ENCODE assay signal across 1 cellular context in the genomic region with DNA sequence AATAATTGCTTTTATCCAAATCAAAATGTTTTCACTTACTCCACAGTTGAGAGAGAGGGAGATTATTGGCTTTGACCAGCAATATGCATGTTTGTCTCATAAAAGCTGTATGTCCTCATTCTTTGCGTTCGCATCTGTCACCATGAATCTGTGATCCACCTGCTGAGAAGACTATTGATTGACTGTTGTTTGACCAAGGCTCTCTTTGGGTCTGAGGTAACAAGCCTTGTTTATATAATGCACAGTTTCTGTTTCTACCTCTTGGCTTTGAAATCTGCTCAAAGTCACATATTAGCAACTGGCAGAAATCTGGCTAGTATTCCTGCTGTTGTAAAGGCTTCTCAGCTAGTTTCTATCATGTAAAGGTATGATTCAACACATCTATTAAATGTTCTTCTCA.
TF ChIP-seq lines count a peak whose summit lies in the region.

No MANE protein-coding gene starts in this region.

TF ChIP-seq in HepG2, 621 proteins besides CTCF, POLR2A, EP300 and RAD21 (continued from another document):
- TF ChIP-seq ZFP90 (CRISPR knock-in tag; IDR thresholded peaks at IDR 0.05; ENCODE audit: borderline replicate concordance) = no peak
- TF ChIP-seq ATF1 (CRISPR knock-in tag; IDR thresholded peaks at IDR 0.05) = peak; percentile 31; the same call in 1 of the 2 replicates
- TF ChIP-seq SOX6 (IDR thresholded peaks at IDR 0.05) = no peak
- TF ChIP-seq SOX6 (CRISPR knock-in tag; IDR thresholded peaks at IDR 0.05) = peak; percentile 52; the same call in 1 of the 2 replicates
- no peak for TF ChIP-seq ZEB1 (IDR thresholded peaks at IDR 0.05; ENCODE audit: insufficient replicate concordance, low read depth)
- TF ChIP-seq HMG20A (CRISPR knock-in tag; IDR thresholded peaks at IDR 0.05; ENCODE audit: borderline replicate concordance) = peak; percentile 67; the same call in 1 of the 2 replicates
- peak; percentile 66; the same call in 1 of the 2 replicates for TF ChIP-seq SNAI1 (CRISPR knock-in tag; IDR thresholded peaks at IDR 0.05; ENCODE audit: borderline replicate concordance)
- TF ChIP-seq ZNF678 (CRISPR knock-in tag; IDR thresholded peaks at IDR 0.05) = no peak
- peak; percentile 80; the same call in 1 of the 2 replicates for TF ChIP-seq SMAD3 (CRISPR knock-in tag; IDR thresholded peaks at IDR 0.05)
- no peak for TF ChIP-seq NRL (CRISPR knock-in tag; IDR thresholded peaks at IDR 0.05; ENCODE audit: borderline replicate concordance)
- TF ChIP-seq, protein P1, sequence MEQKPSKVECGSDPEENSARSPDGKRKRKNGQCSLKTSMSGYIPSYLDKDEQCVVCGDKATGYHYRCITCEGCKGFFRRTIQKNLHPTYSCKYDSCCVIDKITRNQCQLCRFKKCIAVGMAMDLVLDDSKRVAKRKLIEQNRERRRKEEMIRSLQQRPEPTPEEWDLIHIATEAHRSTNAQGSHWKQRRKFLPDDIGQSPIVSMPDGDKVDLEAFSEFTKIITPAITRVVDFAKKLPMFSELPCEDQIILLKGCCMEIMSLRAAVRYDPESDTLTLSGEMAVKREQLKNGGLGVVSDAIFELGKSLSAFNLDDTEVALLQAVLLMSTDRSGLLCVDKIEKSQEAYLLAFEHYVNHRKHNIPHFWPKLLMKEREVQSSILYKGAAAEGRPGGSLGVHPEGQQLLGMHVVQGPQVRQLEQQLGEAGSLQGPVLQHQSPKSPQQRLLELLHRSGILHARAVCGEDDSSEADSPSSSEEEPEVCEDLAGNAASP (CRISPR knock-in tag; IDR thresholded peaks at IDR 0.05; ENCODE audit: borderline replicate concordance) = no peak
- TF ChIP-seq ZNF644 (CRISPR knock-in tag; IDR thresholded peaks at IDR 0.05; ENCODE audit: low read depth) = peak; percentile 51; the same call in 1 of the 2 replicates
- peak; percentile 63 for TF ChIP-seq ZNF629 (CRISPR knock-in tag; conservative IDR thresholded peaks at IDR 0.05)
- peak; percentile 73 for TF ChIP-seq TEAD3 (CRISPR knock-in tag; optimal IDR thresholded peaks at IDR 0.05; ENCODE audit: borderline replicate concordance)
- TF ChIP-seq SKI (IDR thresholded peaks at IDR 0.05; ENCODE audit: partially characterized antibody) = peak; percentile 56
- peak; percentile 75 for TF ChIP-seq POGZ (CRISPR knock-in tag; IDR thresholded peaks at IDR 0.05)
- TF ChIP-seq, protein P2, sequence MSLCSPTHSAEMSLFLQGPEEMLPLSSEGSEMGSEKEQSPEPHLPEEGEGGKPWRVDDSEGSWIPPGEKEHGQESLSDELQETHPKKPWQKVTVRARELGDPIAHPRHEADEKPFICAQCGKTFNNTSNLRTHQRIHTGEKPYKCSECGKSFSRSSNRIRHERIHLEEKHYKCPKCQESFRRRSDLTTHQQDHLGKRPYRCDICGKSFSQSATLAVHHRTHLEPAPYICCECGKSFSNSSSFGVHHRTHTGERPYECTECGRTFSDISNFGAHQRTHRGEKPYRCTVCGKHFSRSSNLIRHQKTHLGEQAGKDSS (CRISPR knock-in tag; IDR thresholded peaks at IDR 0.05; ENCODE audit: borderline replicate concordance, low read depth) = no peak
- TF ChIP-seq ZNF841 (CRISPR knock-in tag; IDR thresholded peaks at IDR 0.05; ENCODE audit: borderline replicate concordance) = no peak
- TF ChIP-seq ZKSCAN8 (CRISPR knock-in tag; IDR thresholded peaks at IDR 0.05; ENCODE audit: borderline replicate concordance) = no peak
- TF ChIP-seq ZNF512 (CRISPR knock-in tag; IDR thresholded peaks at IDR 0.05) = no peak
- TF ChIP-seq TBL1XR1 (IDR thresholded peaks at IDR 0.05; ENCODE audit: borderline replicate concordance, low read length, partially characterized antibody) = peak; percentile 58
- peak; percentile 69 for TF ChIP-seq IRF2 (CRISPR knock-in tag; IDR thresholded peaks at IDR 0.05)
- TF ChIP-seq MEIS1 (CRISPR knock-in tag; IDR thresholded peaks at IDR 0.05; ENCODE audit: borderline replicate concordance) = no peak
- peak; percentile 34; the same call in 1 of the 2 replicates for TF ChIP-seq ETV5 (CRISPR knock-in tag; IDR thresholded peaks at IDR 0.05; ENCODE audit: borderline replicate concordance)
- no peak for TF ChIP-seq FOXC1 (CRISPR knock-in tag; IDR thresholded peaks at IDR 0.05; ENCODE audit: borderline replicate concordance)
- TF ChIP-seq SRSF4 (IDR thresholded peaks at IDR 0.05; ENCODE audit: low read depth, low read length, poor library complexity, severe bottlenecking) = no peak
- TF ChIP-seq RBAK (CRISPR knock-in tag; IDR thresholded peaks at IDR 0.05) = peak; percentile 82; the same call in 1 of the 2 replicates
- TF ChIP-seq ZNF589 (CRISPR knock-in tag; conservative IDR thresholded peaks at IDR 0.05) = 0 out of 2 replicates have a peak, but pooled peaks have one; percentile 28
- no peak for TF ChIP-seq NFYC (CRISPR knock-in tag; IDR thresholded peaks at IDR 0.05)
- no peak for TF ChIP-seq PBX3 (CRISPR knock-in tag; IDR thresholded peaks at IDR 0.05; ENCODE audit: borderline replicate concordance)
- TF ChIP-seq FOXK2 (IDR thresholded peaks at IDR 0.05) = peak; percentile 89
- TF ChIP-seq ZNF253 (CRISPR knock-in tag; IDR thresholded peaks at IDR 0.05; ENCODE audit: borderline replicate concordance) = no peak
- no peak for TF ChIP-seq ZFYVE20 (CRISPR knock-in tag; IDR thresholded peaks at IDR 0.05; ENCODE audit: borderline replicate concordance, low read depth)
- no peak for TF ChIP-seq ZNF256 (CRISPR knock-in tag; conservative IDR thresholded peaks at IDR 0.05)
- no peak for TF ChIP-seq MTF1 (CRISPR knock-in tag; IDR thresholded peaks at IDR 0.05)
- no peak for TF ChIP-seq ZNF530 (CRISPR knock-in tag; IDR thresholded peaks at IDR 0.05; ENCODE audit: low read depth)
- TF ChIP-seq ZSCAN30 (CRISPR knock-in tag; IDR thresholded peaks at IDR 0.05) = no peak
- no peak for TF ChIP-seq PCBP2 (optimal IDR thresholded peaks at IDR 0.05; ENCODE audit: low read depth, low read length, poor library complexity, severe bottlenecking)
- TF ChIP-seq, protein P3, sequence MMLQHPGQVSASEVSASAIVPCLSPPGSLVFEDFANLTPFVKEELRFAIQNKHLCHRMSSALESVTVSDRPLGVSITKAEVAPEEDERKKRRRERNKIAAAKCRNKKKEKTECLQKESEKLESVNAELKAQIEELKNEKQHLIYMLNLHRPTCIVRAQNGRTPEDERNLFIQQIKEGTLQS (CRISPR knock-in tag; IDR thresholded peaks at IDR 0.05) = no peak
- TF ChIP-seq ZNF781 (CRISPR knock-in tag; IDR thresholded peaks at IDR 0.05; ENCODE audit: borderline replicate concordance, not compliant biosample characterization) = no peak
- no peak for TF ChIP-seq ZNF790 (CRISPR knock-in tag; IDR thresholded peaks at IDR 0.05; ENCODE audit: borderline replicate concordance)
- TF ChIP-seq MED1 (CRISPR knock-in tag; IDR thresholded peaks at IDR 0.05) = peak; percentile 74
- no peak for TF ChIP-seq SATB2 (CRISPR knock-in tag; IDR thresholded peaks at IDR 0.05)
- TF ChIP-seq ZNF205 (CRISPR knock-in tag; IDR thresholded peaks at IDR 0.05) = 0 out of 2 replicates have a peak, but pooled peaks have one; percentile 28
- no peak for TF ChIP-seq NFKB2 (CRISPR knock-in tag; IDR thresholded peaks at IDR 0.05; ENCODE audit: borderline replicate concordance)
- TF ChIP-seq TARDBP (CRISPR knock-in tag; IDR thresholded peaks at IDR 0.05) = 0 out of 2 replicates have a peak, but pooled peaks have one; percentile 31
- TF ChIP-seq, protein P4, sequence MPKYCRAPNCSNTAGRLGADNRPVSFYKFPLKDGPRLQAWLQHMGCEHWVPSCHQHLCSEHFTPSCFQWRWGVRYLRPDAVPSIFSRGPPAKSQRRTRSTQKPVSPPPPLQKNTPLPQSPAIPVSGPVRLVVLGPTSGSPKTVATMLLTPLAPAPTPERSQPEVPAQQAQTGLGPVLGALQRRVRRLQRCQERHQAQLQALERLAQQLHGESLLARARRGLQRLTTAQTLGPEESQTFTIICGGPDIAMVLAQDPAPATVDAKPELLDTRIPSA (CRISPR knock-in tag; IDR thresholded peaks at IDR 0.05; ENCODE audit: borderline replicate concordance) = no peak
- TF ChIP-seq ZNF564 (CRISPR knock-in tag; IDR thresholded peaks at IDR 0.05) = no peak
- TF ChIP-seq ASH2L (IDR thresholded peaks at IDR 0.05; ENCODE audit: insufficient read length, low read depth, low read length) = peak; percentile 40
- TF ChIP-seq THAP11 (CRISPR knock-in tag; IDR thresholded peaks at IDR 0.05) = peak; percentile 50; the same call in 1 of the 2 replicates
- no peak for TF ChIP-seq NR3C1 (CRISPR knock-in tag; IDR thresholded peaks at IDR 0.05)
- TF ChIP-seq HNF4G (IDR thresholded peaks at IDR 0.05; ENCODE audit: borderline replicate concordance, low read depth, low read length) = 0 out of 2 replicates have a peak, but pooled peaks have one; percentile 20
- TF ChIP-seq HNF4G (CRISPR knock-in tag; IDR thresholded peaks at IDR 0.05; ENCODE audit: borderline replicate concordance, low read depth) = no peak
- no peak for TF ChIP-seq PAX8 (CRISPR knock-in tag; IDR thresholded peaks at IDR 0.05; ENCODE audit: borderline replicate concordance)
- peak; percentile 84 for TF ChIP-seq ZMYM4 (CRISPR knock-in tag; IDR thresholded peaks at IDR 0.05)
- peak; percentile 73; the same call in 1 of the 2 replicates for TF ChIP-seq FOXO1 (CRISPR knock-in tag; IDR thresholded peaks at IDR 0.05)
- no peak for TF ChIP-seq KDM5A (IDR thresholded peaks at IDR 0.05; ENCODE audit: borderline replicate concordance, low read length)
- no peak for TF ChIP-seq SMAD9 (CRISPR knock-in tag; IDR thresholded peaks at IDR 0.05)
- no peak for TF ChIP-seq ZNF235 (CRISPR knock-in tag; IDR thresholded peaks at IDR 0.05; ENCODE audit: borderline replicate concordance)
- TF ChIP-seq ZNF24 (IDR thresholded peaks at IDR 0.05) = no peak
- no peak for TF ChIP-seq LBX2 (CRISPR knock-in tag; IDR thresholded peaks at IDR 0.05; ENCODE audit: borderline replicate concordance)
